ENCODE assay signal across 1 cellular context in the genomic region with DNA sequence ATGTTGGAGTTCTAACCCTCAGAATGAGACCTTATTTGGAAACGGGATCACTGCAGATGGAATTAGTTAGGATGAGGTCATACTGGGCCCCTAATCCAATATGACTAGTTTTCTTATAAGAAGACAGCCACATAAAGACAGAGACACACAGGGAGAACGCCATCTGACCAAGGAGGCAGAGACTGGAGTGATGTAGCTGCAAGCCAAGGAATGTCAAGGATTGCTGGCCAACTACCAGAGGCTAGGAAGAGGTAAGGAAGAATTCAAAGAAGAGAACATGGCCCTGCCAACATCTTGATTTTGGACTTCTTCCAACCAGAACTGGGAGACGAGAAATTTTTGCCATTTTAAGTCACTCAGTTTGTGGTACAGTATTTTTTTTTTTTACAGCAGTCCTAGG.
TF ChIP-seq lines count a peak whose summit lies in the region.

No MANE protein-coding gene starts in this region.

TF ChIP-seq in SK-N-SH, 30 proteins besides CTCF, POLR2A, EP300 and RAD21 (continued from another document):
- TF ChIP-seq, protein P1, sequence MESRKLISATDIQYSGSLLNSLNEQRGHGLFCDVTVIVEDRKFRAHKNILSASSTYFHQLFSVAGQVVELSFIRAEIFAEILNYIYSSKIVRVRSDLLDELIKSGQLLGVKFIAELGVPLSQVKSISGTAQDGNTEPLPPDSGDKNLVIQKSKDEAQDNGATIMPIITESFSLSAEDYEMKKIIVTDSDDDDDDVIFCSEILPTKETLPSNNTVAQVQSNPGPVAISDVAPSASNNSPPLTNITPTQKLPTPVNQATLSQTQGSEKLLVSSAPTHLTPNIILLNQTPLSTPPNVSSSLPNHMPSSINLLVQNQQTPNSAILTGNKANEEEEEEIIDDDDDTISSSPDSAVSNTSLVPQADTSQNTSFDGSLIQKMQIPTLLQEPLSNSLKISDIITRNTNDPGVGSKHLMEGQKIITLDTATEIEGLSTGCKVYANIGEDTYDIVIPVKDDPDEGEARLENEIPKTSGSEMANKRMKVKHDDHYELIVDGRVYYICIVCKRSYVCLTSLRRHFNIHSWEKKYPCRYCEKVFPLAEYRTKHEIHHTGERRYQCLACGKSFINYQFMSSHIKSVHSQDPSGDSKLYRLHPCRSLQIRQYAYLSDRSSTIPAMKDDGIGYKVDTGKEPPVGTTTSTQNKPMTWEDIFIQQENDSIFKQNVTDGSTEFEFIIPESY (IDR thresholded peaks at IDR 0.05; ENCODE audit: borderline replicate concordance, low read depth): no peak
- TF ChIP-seq TEAD4 (IDR thresholded peaks at IDR 0.05; ENCODE audit: borderline replicate concordance, insufficient read depth): peak; percentile 32; the same call in 1 of the 2 replicates
